In genomic region chr10:123751340-123751739, GRCh38 we compare ENCODE assay signal across 33 cellular contexts.
DNase-seq lines count a peak whose midpoint lies in the region; ATAC-seq and TF ChIP-seq lines count a peak whose summit lies in the region.
"Had no signal": no experiment of that assay in that cellular context is flagged by ENCODE, and none has a peak within 500 bp of the region (broad histone marks: within the 10 kb centered on the region; RNA-seq: fewer than 3 reads in every experiment).

No MANE protein-coding gene starts in this region.

- H2AFZ ChIP-seq in neural cell (ENCODE audit: low read depth, low read length), result no peak overlapping the region

- H3K4me1 Mint-ChIP-seq in activated CD8-positive, alpha-beta memory T cell treated with anti-CD3 and anti-CD28 coated beads, Interleukin-2, amount 10 ng/mL, durations not matched to agents 7 days and 5 days, result no peaks in the 10 kb centered on the region
- H3K4me1 Mint-ChIP-seq: B cell; CD14-positive monocyte; CD4-positive, alpha-beta memory T cell; CD4-positive, CD25-positive, alpha-beta regulatory T cell; CD8-positive, alpha-beta memory T cell had no signal

- DNase-seq in islet precursor cell (peak; percentile 63), spleen (peak; percentile 22), cerebellar cortex (ENCODE audit: low spot score) (no peak)
- no peak for DNase-seq in stimulated activated CD4-positive, alpha-beta T cell treated with anti-CD3 and anti-CD28 coated beads, Interleukin-4, amount 100 ng/mL, for 4 hours
- no peak for DNase-seq in activated CD8-positive, alpha-beta memory T cell treated with anti-CD3 and anti-CD28 coated beads, Interleukin-2, amount 10 ng/mL, durations not matched to agents 7 days and 5 days
- DNase-seq: 8988T; ACHN; AML-193; BE2C; C1 segment of cervical spinal cord; Caco-2; Calu3; CD4-positive, alpha-beta memory T cell; CD4-positive, alpha-beta T cell; CD4-positive, CD25-positive, alpha-beta regulatory T cell; CD8-positive, alpha-beta memory T cell; CD8-positive, alpha-beta T cell; COR-L47; DMS 273 treated with DMSO at 0.1 percent for 48 hours; DMS153; DMS53; DMS79; DMS79 treated with DMSO at 0.1 percent for 48 hours; DND-41; EL had no signal

- H3K9me3 ChIP-seq in neural cell (ENCODE audit: low read length) (no peaks in the 10 kb centered on the region), spleen (peaks cover 0 to 9% (median 0%) of the 10 kb centered on the region in 8 donors)
- H3K9me3 ChIP-seq: BE2C, Caco-2 had no signal

- H3K36me3 ChIP-seq in neural cell (ENCODE audit: insufficient read depth, low read length) (no peaks in the 10 kb centered on the region), spleen (peaks cover 0 to 7% (median 0%) of the 10 kb centered on the region in 6 donors)
- H3K36me3 ChIP-seq: BE2C; BLaER1; BLaER1 treated with 17β-estradiol and CSF1 and Interleukin-3, amounts not matched to agents 10 nM and 100 nM had no signal

- H3K4me2 ChIP-seq in neural cell (ENCODE audit: low read length), result no peak overlapping the region
- H3K4me2 ChIP-seq: A549; BLaER1; BLaER1 treated with 17β-estradiol and CSF1 and Interleukin-3, amounts not matched to agents 10 nM and 100 nM had no signal

- no peaks in the 10 kb centered on the region for H3K79me2 ChIP-seq in neural cell (replicated peaks; ENCODE audit: insufficient read depth, low read length)

- 82 to 89% (median 83%) methylated on average over 8 of the region's 8 CpGs for WGBS in spleen, 5 donors

- no peaks in the 10 kb centered on the region for H3F3A ChIP-seq in neural cell (ENCODE audit: insufficient read depth, low read length, poor library complexity, severe bottlenecking)

- no peaks in the 10 kb centered on the region for H3K9me3 Mint-ChIP-seq in activated CD8-positive, alpha-beta memory T cell treated with anti-CD3 and anti-CD28 coated beads, Interleukin-2, amount 10 ng/mL, durations not matched to agents 7 days and 5 days (ENCODE audit: low read depth)
- H3K9me3 Mint-ChIP-seq: CD4-positive, alpha-beta T cell; CD8-positive, alpha-beta T cell had no signal

- H3K27ac Mint-ChIP-seq in activated CD8-positive, alpha-beta memory T cell treated with anti-CD3 and anti-CD28 coated beads, Interleukin-2, amount 10 ng/mL, durations not matched to agents 7 days and 5 days, result no peak overlapping the region
- H3K27ac Mint-ChIP-seq: B cell; CD14-positive monocyte; CD4-positive, alpha-beta memory T cell; CD4-positive, alpha-beta T cell; CD4-positive, CD25-positive, alpha-beta regulatory T cell; CD8-positive, alpha-beta memory T cell; CD8-positive, alpha-beta T cell had no signal

- H3K27me3 ChIP-seq in neural cell (ENCODE audit: insufficient read depth, low read depth, low read length) (no peaks in the 10 kb centered on the region), spleen (replicated peaks in 1 of 7) (peaks cover 0 to 5% (median 0%) of the 10 kb centered on the region in 7 donors)
- H3K27me3 ChIP-seq: BE2C; BLaER1; BLaER1 treated with 17β-estradiol and CSF1 and Interleukin-3, amounts not matched to agents 10 nM and 100 nM had no signal

- H3K36me3 Mint-ChIP-seq in activated CD8-positive, alpha-beta memory T cell treated with anti-CD3 and anti-CD28 coated beads, Interleukin-2, amount 10 ng/mL, durations not matched to agents 7 days and 5 days, result no peaks in the 10 kb centered on the region
- H3K36me3 Mint-ChIP-seq: CD14-positive monocyte; CD4-positive, alpha-beta memory T cell; CD4-positive, CD25-positive, alpha-beta regulatory T cell; CD8-positive, alpha-beta memory T cell; CD8-positive, alpha-beta T cell had no signal

- H3K4me3 Mint-ChIP-seq in activated CD8-positive, alpha-beta memory T cell treated with anti-CD3 and anti-CD28 coated beads, Interleukin-2, amount 10 ng/mL, durations not matched to agents 7 days and 5 days, result no peak overlapping the region
- H3K4me3 Mint-ChIP-seq: B cell; CD14-positive monocyte; CD4-positive, alpha-beta memory T cell; CD4-positive, alpha-beta T cell; CD4-positive, CD25-positive, alpha-beta regulatory T cell; CD8-positive, alpha-beta memory T cell; CD8-positive, alpha-beta T cell had no signal

- H3K9ac ChIP-seq in neural cell (ENCODE audit: low read length), result peak overlapping the region; percentile 31
- H3K9ac ChIP-seq: BLaER1; BLaER1 treated with 17β-estradiol and CSF1 and Interleukin-3, amounts not matched to agents 10 nM and 100 nM had no signal

- TF ChIP-seq EP300 in neural cell (conservative IDR thresholded peaks at IDR 0.05; ENCODE audit: poor library complexity, severe bottlenecking), result no peak

- no peaks in the 10 kb centered on the region for H3K9me2 ChIP-seq in neural cell (ENCODE audit: insufficient read depth, low read length)

- H3K4me3 ChIP-seq in neural cell (ENCODE audit: low read length), result no peak overlapping the region
- H3K4me3 ChIP-seq in spleen, result no peak overlapping the region
- H3K4me3 ChIP-seq: A549; BLaER1; BLaER1 treated with 17β-estradiol and CSF1 and Interleukin-3, amounts not matched to agents 10 nM and 100 nM had no signal

- TF ChIP-seq CTCF in neural cell (IDR thresholded peaks at IDR 0.05; ENCODE audit: poor library complexity, severe bottlenecking), result no peak
- TF ChIP-seq CTCF in spleen (IDR thresholded peaks at IDR 0.05 in 8 of 11, conservative IDR thresholded peaks at IDR 0.05 in 3 of 11), result no peak

- ATAC-seq in activated CD8-positive, alpha-beta memory T cell treated with anti-CD3 and anti-CD28 coated beads, Interleukin-2, amount 10 ng/mL, durations not matched to agents 7 days and 5 days, result no peak
- ATAC-seq: A549; CD8-positive, alpha-beta T cell had no signal

- H3K27ac ChIP-seq in neural cell (ENCODE audit: low read length) (peak overlapping the region; percentile 72), spleen (no peak overlapping the region)
- H3K27ac ChIP-seq: 22Rv1; A549; BLaER1; BLaER1 treated with 17β-estradiol and CSF1 and Interleukin-3, amounts not matched to agents 10 nM and 100 nM; C4-2B had no signal

- H3K27me3 Mint-ChIP-seq in activated CD8-positive, alpha-beta memory T cell treated with anti-CD3 and anti-CD28 coated beads, Interleukin-2, amount 10 ng/mL, durations not matched to agents 7 days and 5 days, result no peaks in the 10 kb centered on the region
- H3K27me3 Mint-ChIP-seq: CD4-positive, CD25-positive, alpha-beta regulatory T cell had no signal

- TF ChIP-seq RAD21 in neural cell (conservative IDR thresholded peaks at IDR 0.05), result no peak

- CTCF ChIA-PET in activated CD8-positive, alpha-beta memory T cell treated with anti-CD3 and anti-CD28 coated beads, Interleukin-2, amount 10 ng/mL, durations not matched to agents 7 days and 5 days (lab: Charles Lee), result no interaction called here

- H4K20me1 ChIP-seq in neural cell (ENCODE audit: insufficient read depth), result no peaks in the 10 kb centered on the region
- H4K20me1 ChIP-seq: BLaER1; BLaER1 treated with 17β-estradiol and CSF1 and Interleukin-3, amounts not matched to agents 10 nM and 100 nM had no signal

- intact Hi-C loops in spleen (cut with DNase I; ENCODE audit: low total_unique reads), result no loop called here

- peaks cover 0 to 2% (median 0%) of the 10 kb centered on the region in 6 donors for H3K4me1 ChIP-seq in spleen
- H3K4me1 ChIP-seq: A549; BE2C; BLaER1; BLaER1 treated with 17β-estradiol and CSF1 and Interleukin-3, amounts not matched to agents 10 nM and 100 nM had no signal

- no peak for TF ChIP-seq POLR2A in spleen (IDR thresholded peaks at IDR 0.05)

TF ChIP-seq in neural cell, 6 proteins besides CTCF, POLR2A, EP300 and RAD21:
- no peak for TF ChIP-seq POLR2AphosphoS5 (IDR thresholded peaks at IDR 0.05)
- no peak for TF ChIP-seq EZH2 (IDR thresholded peaks at IDR 0.05; ENCODE audit: borderline replicate concordance, insufficient read depth, low read length, poor library complexity, severe bottlenecking)

Comparison
In these comparisons a context has a peak if more than half of its experiments do, and no peak if none do; other contexts are left out.
1. DNase-seq: peak in islet precursor cell (single experiment) and spleen (single experiment); none in stimulated activated CD4-positive, alpha-beta T cell treated with anti-CD3 and anti-CD28 coated beads, Interleukin-4, amount 100 ng/mL, for 4 hours (0 of 2), activated CD8-positive, alpha-beta memory T cell treated with anti-CD3 and anti-CD28 coated beads, Interleukin-2, amount 10 ng/mL, durations not matched to agents 7 days and 5 days (single experiment) and cerebellar cortex (single experiment).